8 cellular contexts compared by ENCODE assay signal in genomic region chr6:109441069-109441816, GRCh38. TPM values are rescaled to one million over a fixed set of nuclear protein-coding genes. Genes with fewer than 3 reads are reported as not detected.
A peak's percentile ranks its signal among the peaks of the same experiment; 100 is the strongest.
DNase-seq lines count a peak whose midpoint lies in the region; ATAC-seq and TF ChIP-seq lines count a peak whose summit lies in the region.

No MANE protein-coding gene starts in this region.

- peaks cover 17% of the 10 kb centered on the region for H3K36me3 Mint-ChIP-seq in activated CD4-positive, alpha-beta memory T cell treated with anti-CD3 and anti-CD28 coated beads for 36 hours
- peaks cover 8% of the 10 kb centered on the region for H3K36me3 Mint-ChIP-seq in endothelial cell (ENCODE audit: low read depth, unreplicated experiment)

- H3K27ac ChIP-seq in muscle layer of colon (ENCODE audit: low read depth, low read length), result peak overlapping the region; percentile 53

- no peaks in the 10 kb centered on the region for H3K9me3 ChIP-seq in muscle layer of colon (ENCODE audit: low read length)

- peaks cover 21% of the 10 kb centered on the region for H3K4me1 Mint-ChIP-seq in activated CD4-positive, alpha-beta memory T cell treated with anti-CD3 and anti-CD28 coated beads for 36 hours (ENCODE audit: low read depth)
- peaks cover 6% of the 10 kb centered on the region for H3K4me1 Mint-ChIP-seq in endothelial cell (ENCODE audit: unreplicated experiment)

- H3K9me3 Mint-ChIP-seq in activated CD4-positive, alpha-beta memory T cell treated with anti-CD3 and anti-CD28 coated beads for 36 hours, result no peaks in the 10 kb centered on the region
- H3K9me3 Mint-ChIP-seq in endothelial cell (ENCODE audit: unreplicated experiment), result no peaks in the 10 kb centered on the region

- peak overlapping the region; percentile 68 for H3K9ac ChIP-seq in muscle layer of colon (ENCODE audit: low read length)

- POLR2A ChIA-PET in activated CD4-positive, alpha-beta memory T cell treated with anti-CD3 and anti-CD28 coated beads for 36 hours (lab: Charles Lee), result interaction anchor here (0.8 to 3.5 kb wide), 9 partner anchors 9 to 68 kb away, joined by 3 to 37 read pairs (median 8); partner anchors contain the start of genes CD164, MICAL1 and ZBTB24

- intact Hi-C loops in activated CD4-positive, alpha-beta memory T cell treated with anti-CD3 and anti-CD28 coated beads for 36 hours (cut with micrococcal nuclease), result loop anchor here (2.0 to 5.0 kb wide), 3 partner anchors 42 to 346 kb away; partner anchors contain the start of genes CEP57L1, SESN1 and ZBTB24

- DNase-seq in activated CD4-positive, CD25-positive, alpha-beta regulatory T cell treated with anti-CD3 and anti-CD28 coated beads, Interleukin-2, amount 50 U/mL, for 72 hours, result no peak
- peak; percentile 61 for DNase-seq in NCI-H1105 treated with DMSO at 0.1 percent for 48 hours (lab: John Stamatoyannopoulos, UW)
- DNase-seq in activated CD4-positive, alpha-beta memory T cell treated with anti-CD3 and anti-CD28 coated beads for 36 hours, result peak; percentile 64
- DNase-seq in endothelial cell (ENCODE audit: low spot score), result peak; percentile 58
- DNase-seq in NCI-H510A treated with DMSO at 0.1 percent for 48 hours (lab: John Stamatoyannopoulos, UW), result no peak

- H3K27me3 ChIP-seq in muscle layer of colon (ENCODE audit: control insufficient read depth in 1 of 2, insufficient read depth in 2 of 2, low read length in 2 of 2), result no peaks in the 10 kb centered on the region

- TF ChIP-seq CTCF in endothelial cell (IDR thresholded peaks at IDR 0.05; ENCODE audit: unreplicated experiment), result peak; percentile 12

- peaks cover 23% of the 10 kb centered on the region for H3K36me3 ChIP-seq in muscle layer of colon (ENCODE audit: insufficient read depth, low read length)

- peak overlapping the region; percentile 87 for H3K4me3 Mint-ChIP-seq in activated CD4-positive, alpha-beta memory T cell treated with anti-CD3 and anti-CD28 coated beads for 36 hours
- peak overlapping the region; percentile 95 for H3K4me3 Mint-ChIP-seq in endothelial cell (ENCODE audit: unreplicated experiment)

- CTCF ChIA-PET in activated CD4-positive, alpha-beta memory T cell treated with anti-CD3 and anti-CD28 coated beads for 36 hours (lab: Charles Lee), result interaction anchor here (1.2 to 6.0 kb wide), 7 partner anchors 11 to 254 kb away, joined by 3 to 37 read pairs (median 8); partner anchors contain the start of gene MICAL1

- peaks cover 14% of the 10 kb centered on the region for H3K4me1 ChIP-seq in muscle layer of colon (ENCODE audit: insufficient read depth, low read length)

- no peaks in the 10 kb centered on the region for H3K27me3 Mint-ChIP-seq in activated CD4-positive, alpha-beta memory T cell treated with anti-CD3 and anti-CD28 coated beads for 36 hours
- peaks cover 22% of the 10 kb centered on the region for H3K27me3 Mint-ChIP-seq in endothelial cell (ENCODE audit: unreplicated experiment)

- ATAC-seq in activated CD4-positive, CD25-positive, alpha-beta regulatory T cell treated with anti-CD3 and anti-CD28 coated beads, Interleukin-2, amount 50 U/mL, for 24 hours, result peak; percentile 24 to 25
- peak; percentile 3 for ATAC-seq in HG02642 (IDR thresholded peaks at IDR 0.05; ENCODE audit: poor library complexity, unreplicated experiment)

- H3K4me3 ChIP-seq in muscle layer of colon (ENCODE audit: low read depth in 1 of 2, low read length in 2 of 2), result peak overlapping the region; percentile 77 to 96

- H3K27ac Mint-ChIP-seq in activated CD4-positive, alpha-beta memory T cell treated with anti-CD3 and anti-CD28 coated beads for 36 hours, result peak overlapping the region; percentile 82
- peak overlapping the region; percentile 86 for H3K27ac Mint-ChIP-seq in endothelial cell (ENCODE audit: unreplicated experiment)

RNA-seq across cellular contexts. Expression of gene SMPD2, which starts 0.7 kb away (rescaled TPM):
- total RNA-seq in activated CD4-positive, alpha-beta memory T cell treated with anti-CD3 and anti-CD28 coated beads for 36 hours, result 1 to 10 TPM; 9.7 TPM
- 8.8 TPM for total RNA-seq in endothelial cell (ENCODE audit: unreplicated experiment)

RNA-seq across cellular contexts. Expression of gene PPIL6, which starts 0.8 kb away (rescaled TPM):
- under 1 TPM; 0.43 to 0.46 TPM for total RNA-seq in activated CD4-positive, alpha-beta memory T cell treated with anti-CD3 and anti-CD28 coated beads for 36 hours
- 0.95 TPM for total RNA-seq in endothelial cell (ENCODE audit: unreplicated experiment)

RNA-seq across cellular contexts. Expression of gene MICAL1, which starts 14.3 kb away (rescaled TPM):
- 10 to 100 TPM; 39.4 to 45.0 TPM for total RNA-seq in activated CD4-positive, alpha-beta memory T cell treated with anti-CD3 and anti-CD28 coated beads for 36 hours
- total RNA-seq in endothelial cell (ENCODE audit: unreplicated experiment), result 19.9 TPM

RNA-seq across cellular contexts. Expression of gene ZBTB24, which starts 41.8 kb away (rescaled TPM):
- 10 to 100 TPM; 10.9 to 11.8 TPM for total RNA-seq in activated CD4-positive, alpha-beta memory T cell treated with anti-CD3 and anti-CD28 coated beads for 36 hours
- total RNA-seq in endothelial cell (ENCODE audit: unreplicated experiment), result 5.1 TPM

RNA-seq across cellular contexts. Expression of gene CD164, which starts 59.0 kb away (rescaled TPM):
- 100 to 1,000 TPM; 223 to 229 TPM for total RNA-seq in activated CD4-positive, alpha-beta memory T cell treated with anti-CD3 and anti-CD28 coated beads for 36 hours
- 220 TPM for total RNA-seq in endothelial cell (ENCODE audit: unreplicated experiment)

Comparison
In these comparisons a context has a peak if more than half of its experiments do, and no peak if none do; other contexts are left out.
1. DNase-seq: peak in NCI-H1105 treated with DMSO at 0.1 percent for 48 hours (single experiment), activated CD4-positive, alpha-beta memory T cell treated with anti-CD3 and anti-CD28 coated beads for 36 hours (single experiment) and endothelial cell (single experiment); none in activated CD4-positive, CD25-positive, alpha-beta regulatory T cell treated with anti-CD3 and anti-CD28 coated beads, Interleukin-2, amount 50 U/mL, for 72 hours (single experiment) and NCI-H510A treated with DMSO at 0.1 percent for 48 hours (single experiment).